Comparison of ENCODE assay signal across 10 cellular contexts in the genomic region with DNA sequence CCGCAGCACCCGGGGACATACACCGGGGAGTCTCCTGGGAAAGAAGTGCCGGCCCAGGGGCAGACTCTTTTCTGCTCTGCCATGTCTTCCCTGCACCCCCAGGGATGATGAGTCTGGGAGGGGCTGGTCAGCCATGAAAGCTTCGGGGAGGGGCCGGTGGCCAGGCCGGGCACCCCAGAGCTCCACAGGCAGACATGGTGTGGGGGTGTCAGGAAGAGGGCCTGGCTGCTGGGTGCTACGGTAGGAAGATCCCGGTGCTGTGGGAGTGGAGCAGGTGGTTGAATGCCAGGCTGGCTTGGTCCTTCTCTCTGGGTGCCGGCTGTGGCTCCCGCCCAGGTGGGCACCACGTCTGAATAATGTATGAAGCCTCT. TPM values are rescaled to one million over a fixed set of nuclear protein-coding genes. Genes with fewer than 3 reads are reported as not detected.
A peak's percentile ranks its signal among the peaks of the same experiment; 100 is the strongest.
DNase-seq lines count a peak whose midpoint lies in the region; ATAC-seq and TF ChIP-seq lines count a peak whose summit lies in the region.
"Had no signal": no experiment of that assay in that cellular context is flagged by ENCODE, and none has a peak within 500 bp of the region (broad histone marks: within the 10 kb centered on the region; RNA-seq: fewer than 3 reads in every experiment).

No MANE protein-coding gene starts in this region.

- no peak for ATAC-seq in gastroesophageal sphincter

- H3K27ac Mint-ChIP-seq in activated T-helper 1 cell treated with anti-CD3 and anti-CD28 coated beads, Interleukin-12 subunit alpha, Interleukin-12 subunit beta, Interleukin-2, Interleukin-4 antibody, amounts not matched to agents 30 ng/mL and 10 ng/mL and 1 ng/mL, durations not matched to agents 14 hours and 24 hours and 36 hours, result no peak overlapping the region
- H3K27ac Mint-ChIP-seq: mesothelial cell of epicardium had no signal

- H3K36me3 ChIP-seq in gastroesophageal sphincter (no peaks in the 10 kb centered on the region), spleen (peaks cover 0 to 52% (median 2%) of the 10 kb centered on the region in 6 donors)
- H3K36me3 ChIP-seq: WERI-Rb-1 had no signal

- intact Hi-C loops in activated T-helper 1 cell treated with anti-CD3 and anti-CD28 coated beads, Interleukin-12 subunit alpha, Interleukin-12 subunit beta, Interleukin-2, Interleukin-4 antibody, amounts not matched to agents 30 ng/mL and 10 ng/mL and 1 ng/mL, durations not matched to agents 14 hours and 24 hours and 36 hours (cut with micrococcal nuclease), result loop anchor here (2.0 kb wide), 1 partner anchor 16 kb away; no protein-coding TSS in a partner anchor
- intact Hi-C loops in spleen (cut with DNase I; ENCODE audit: low total_unique reads), result no loop called here

- H3K9me3 Mint-ChIP-seq in activated T-helper 1 cell treated with anti-CD3 and anti-CD28 coated beads, Interleukin-12 subunit alpha, Interleukin-12 subunit beta, Interleukin-2, Interleukin-4 antibody, amounts not matched to agents 30 ng/mL and 10 ng/mL and 1 ng/mL, durations not matched to agents 14 hours and 24 hours and 36 hours, result no peaks in the 10 kb centered on the region
- H3K9me3 Mint-ChIP-seq: mesothelial cell of epicardium had no signal

- TF ChIP-seq POLR2A in gastroesophageal sphincter (IDR thresholded peaks at IDR 0.05) (no peak), spleen (IDR thresholded peaks at IDR 0.05) (no peak)

- H3K4me3 ChIP-seq in gastroesophageal sphincter (peak overlapping the region in 1 of 2 donors; percentile 46), spleen (peak overlapping the region; percentile 32 to 71 (median 46))

- H3K4me3 Mint-ChIP-seq in activated T-helper 1 cell treated with anti-CD3 and anti-CD28 coated beads, Interleukin-12 subunit alpha, Interleukin-12 subunit beta, Interleukin-2, Interleukin-4 antibody, amounts not matched to agents 30 ng/mL and 10 ng/mL and 1 ng/mL, durations not matched to agents 14 hours and 24 hours and 36 hours, result peak overlapping the region; percentile 22
- H3K4me3 Mint-ChIP-seq: mesothelial cell of epicardium had no signal

- H3K27me3 ChIP-seq in gastroesophageal sphincter, result peaks cover 29% of the 10 kb centered on the region
- no peaks in the 10 kb centered on the region for H3K27me3 ChIP-seq in spleen (replicated peaks in 1 of 7)

- peaks cover 9% of the 10 kb centered on the region for H3K4me1 Mint-ChIP-seq in activated T-helper 1 cell treated with anti-CD3 and anti-CD28 coated beads, Interleukin-12 subunit alpha, Interleukin-12 subunit beta, Interleukin-2, Interleukin-4 antibody, amounts not matched to agents 30 ng/mL and 10 ng/mL and 1 ng/mL, durations not matched to agents 14 hours and 24 hours and 36 hours (ENCODE audit: low read depth)

- 0 to 56% methylated on average over 1 to 4 of the region's 12 CpGs for WGBS in gastroesophageal sphincter (ENCODE audit: low coverage in 1 of 2), 2 donors
- WGBS in spleen, 5 donors, result 70 to 92% (median 77%) methylated on average over 8 to 12 of the region's 12 CpGs

- DNase-seq in activated T-helper 1 cell treated with anti-CD3 and anti-CD28 coated beads, Interleukin-12 subunit alpha, Interleukin-12 subunit beta, Interleukin-2, Interleukin-4 antibody, amounts not matched to agents 30 ng/mL and 10 ng/mL and 1 ng/mL, durations not matched to agents 14 hours and 24 hours and 36 hours (ENCODE audit: low spot score), result no peak
- DNase-seq in spleen, result peak; percentile 72
- DNase-seq in dedifferentiated amniotic fluid mesenchymal stem cell (ENCODE audit: extremely low spot score), result no peak
- no peak for DNase-seq in NCI-H345 (lab: John Stamatoyannopoulos, UW)
- no peak for DNase-seq in kidney glomerular epithelial cell (lab: John Stamatoyannopoulos, UW)
- DNase-seq: foreskin keratinocyte, NCI-H1694, WERI-Rb-1 had no signal

- TF ChIP-seq CTCF in gastroesophageal sphincter (IDR thresholded peaks at IDR 0.05) (no peak), spleen (IDR thresholded peaks at IDR 0.05 in 8 of 11, conservative IDR thresholded peaks at IDR 0.05 in 3 of 11) (no peak)

- H3K36me3 Mint-ChIP-seq in activated T-helper 1 cell treated with anti-CD3 and anti-CD28 coated beads, Interleukin-12 subunit alpha, Interleukin-12 subunit beta, Interleukin-2, Interleukin-4 antibody, amounts not matched to agents 30 ng/mL and 10 ng/mL and 1 ng/mL, durations not matched to agents 14 hours and 24 hours and 36 hours (ENCODE audit: low read depth), result peaks cover 4% of the 10 kb centered on the region
- H3K36me3 Mint-ChIP-seq: mesothelial cell of epicardium had no signal

- H3K27ac ChIP-seq in gastroesophageal sphincter, result peak overlapping the region in 3 of 4 donors; percentile 58 to 88 (median 66)
- H3K27ac ChIP-seq in spleen, result peak overlapping the region; percentile 48 to 87 (median 81)
- H3K27ac ChIP-seq: foreskin keratinocyte, WERI-Rb-1 had no signal

- H3K27me3 Mint-ChIP-seq in activated T-helper 1 cell treated with anti-CD3 and anti-CD28 coated beads, Interleukin-12 subunit alpha, Interleukin-12 subunit beta, Interleukin-2, Interleukin-4 antibody, amounts not matched to agents 30 ng/mL and 10 ng/mL and 1 ng/mL, durations not matched to agents 14 hours and 24 hours and 36 hours (ENCODE audit: insufficient read depth), result peaks cover 2% of the 10 kb centered on the region

- H3K4me1 ChIP-seq in gastroesophageal sphincter (peaks cover 0 to 79% (median 15%) of the 10 kb centered on the region in 3 donors), spleen (peaks cover 25 to 96% (median 69%) of the 10 kb centered on the region in 6 donors)
- H3K4me1 ChIP-seq: foreskin keratinocyte had no signal

- no peak for TF ChIP-seq EP300 in gastroesophageal sphincter (IDR thresholded peaks at IDR 0.05)

- no peaks in the 10 kb centered on the region for H3K9me3 ChIP-seq in gastroesophageal sphincter
- H3K9me3 ChIP-seq in spleen, result no peaks in the 10 kb centered on the region

RNA-seq across cellular contexts. Expression of a gene that starts 17.4 kb away (rescaled TPM):
- 257 and 262 TPM in 2 replicates for total RNA-seq in activated T-helper 1 cell treated with anti-CD3 and anti-CD28 coated beads, Interleukin-12 subunit alpha, Interleukin-12 subunit beta, Interleukin-2, Interleukin-4 antibody, amounts not matched to agents 30 ng/mL and 10 ng/mL and 1 ng/mL, durations not matched to agents 14 hours and 24 hours and 36 hours
- 100 to 1,000 TPM in 1 of 4 donors, 10 to 100 TPM in 3; 13.4 to 133 (median 47.7) TPM for total RNA-seq in gastroesophageal sphincter
- total RNA-seq in spleen, result 100 to 1,000 TPM; 227 to 422 (median 358) TPM
- 100 to 1,000 TPM; 136 to 350 (median 148) TPM for polyA plus RNA-seq in spleen

RNA-seq across cellular contexts. Expression of a gene that starts 21.4 kb away (rescaled TPM):
- 0.05 TPM in 1 of 2 replicates, not detected in the other for total RNA-seq in activated T-helper 1 cell treated with anti-CD3 and anti-CD28 coated beads, Interleukin-12 subunit alpha, Interleukin-12 subunit beta, Interleukin-2, Interleukin-4 antibody, amounts not matched to agents 30 ng/mL and 10 ng/mL and 1 ng/mL, durations not matched to agents 14 hours and 24 hours and 36 hours
- total RNA-seq in gastroesophageal sphincter (not detected), spleen (not detected)
- under 1 TPM; 0.03 to 0.64 (median 0.20) TPM for polyA plus RNA-seq in spleen
- total RNA-seq: foreskin keratinocyte, mesothelial cell of epicardium had no signal
- polyA plus RNA-seq: foreskin keratinocyte had no signal

RNA-seq across cellular contexts. Expression of a gene that starts 31.5 kb away (rescaled TPM):
- not detected in 2 replicates for total RNA-seq in activated T-helper 1 cell treated with anti-CD3 and anti-CD28 coated beads, Interleukin-12 subunit alpha, Interleukin-12 subunit beta, Interleukin-2, Interleukin-4 antibody, amounts not matched to agents 30 ng/mL and 10 ng/mL and 1 ng/mL, durations not matched to agents 14 hours and 24 hours and 36 hours
- 1 to 10 TPM in 1 of 4 donors, not detected in 3; 1.0 TPM for total RNA-seq in gastroesophageal sphincter
- total RNA-seq in spleen, result 1 to 10 TPM; 2.3 to 8.6 (median 5.2) TPM
- polyA plus RNA-seq in spleen, result 10 to 100 TPM in 2 of 3 donors, 1 to 10 TPM in 1; 7.3 to 21.8 (median 13.0) TPM

RNA-seq across cellular contexts. Expression of a gene that starts 35.5 kb away (rescaled TPM):
- total RNA-seq in activated T-helper 1 cell treated with anti-CD3 and anti-CD28 coated beads, Interleukin-12 subunit alpha, Interleukin-12 subunit beta, Interleukin-2, Interleukin-4 antibody, amounts not matched to agents 30 ng/mL and 10 ng/mL and 1 ng/mL, durations not matched to agents 14 hours and 24 hours and 36 hours, result not detected in 2 replicates
- total RNA-seq in gastroesophageal sphincter (1 to 10 TPM in 1 of 4 donors, not detected in 3; 2.2 TPM), spleen (not detected)
- polyA plus RNA-seq in spleen, result under 1 TPM in 1 of 3 donors, not detected in 2; 0.83 TPM

RNA-seq across cellular contexts. Expression of a gene that starts 49.2 kb away (rescaled TPM):
- 0.64 and 0.70 TPM in 2 replicates for total RNA-seq in activated T-helper 1 cell treated with anti-CD3 and anti-CD28 coated beads, Interleukin-12 subunit alpha, Interleukin-12 subunit beta, Interleukin-2, Interleukin-4 antibody, amounts not matched to agents 30 ng/mL and 10 ng/mL and 1 ng/mL, durations not matched to agents 14 hours and 24 hours and 36 hours
- 1 to 10 TPM; 1.7 to 4.3 (median 2.5) TPM for total RNA-seq in gastroesophageal sphincter
- total RNA-seq in spleen, result 1 to 10 TPM in 5 of 7 donors, under 1 TPM in 1, not detected in 1; 0.97 to 4.9 (median 1.9) TPM
- 1 to 10 TPM in 2 of 3 donors, under 1 TPM in 1; 0.64 to 4.4 (median 3.5) TPM for polyA plus RNA-seq in spleen
- total RNA-seq: foreskin keratinocyte had no signal
- polyA plus RNA-seq: foreskin keratinocyte had no signal
